In the genomic region with DNA sequence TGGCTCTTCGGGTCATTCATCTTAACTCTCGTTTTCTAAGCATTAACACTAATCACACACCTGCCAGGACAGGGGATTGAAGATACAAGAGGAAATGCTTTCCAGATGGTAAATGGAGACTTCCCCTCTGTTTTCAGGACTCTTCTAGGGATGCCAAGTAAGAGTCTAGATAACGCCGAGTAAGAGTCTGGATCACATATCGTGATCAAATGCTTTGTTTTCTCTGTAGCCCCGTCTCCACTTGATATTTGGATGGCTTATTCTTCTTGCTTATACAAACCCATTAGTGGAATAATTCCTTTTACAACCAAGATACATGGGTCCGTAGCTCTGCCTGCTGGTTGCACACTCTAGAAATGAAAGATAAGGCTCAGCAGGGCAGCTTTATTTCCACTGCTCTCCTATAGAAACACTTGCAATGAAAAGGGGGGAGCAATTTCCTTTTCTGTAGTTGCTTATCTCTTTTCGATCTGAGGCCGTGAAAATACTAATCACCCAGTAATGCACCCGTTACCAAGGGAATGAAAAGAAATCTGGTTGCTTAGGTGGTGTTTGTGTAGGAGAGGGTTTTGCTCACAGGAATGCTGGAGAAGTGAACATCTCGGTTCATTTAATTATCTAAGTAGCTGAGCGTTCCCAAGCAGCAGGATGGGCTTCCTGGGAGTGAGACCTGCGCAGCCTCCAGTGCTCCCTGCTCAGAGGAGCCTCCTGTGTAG, we compare ENCODE assay signal across 11 cellular contexts.
DNase-seq lines count a peak whose midpoint lies in the region; ATAC-seq, FAIRE-seq and TF ChIP-seq lines count a peak whose summit lies in the region.
"Had no signal": no experiment of that assay in that cellular context is flagged by ENCODE, and none has a peak within 500 bp of the region (broad histone marks: within the 10 kb centered on the region; RNA-seq: fewer than 3 reads in every experiment).

No MANE protein-coding gene starts in this region.

- H4K91ac ChIP-seq in H1 (replicated peaks; ENCODE audit: insufficient read length, low read length): no peak overlapping the region

- no peak for TF ChIP-seq EP300 in H1 (IDR thresholded peaks at IDR 0.05; ENCODE audit: borderline replicate concordance in 1 of 2, low read depth in 2 of 2, low read length in 2 of 2)

- peak; percentile 70 for DNase-seq in EH (ENCODE audit: low read depth)
- DNase-seq in NCI-H748 (lab: John Stamatoyannopoulos, UW; ENCODE audit: unreplicated experiment): peak; percentile 77
- no peak for DNase-seq in H1 (ENCODE audit: low read depth in 1 of 2, low spot score in 2 of 2)
- no peak for DNase-seq in omental fat pad (ENCODE audit: low spot score)
- no peak for DNase-seq in activated CD4-positive, alpha-beta T cell treated with anti-CD3 and anti-CD28 coated beads for 1 hour
- DNase-seq in WERI-Rb-1: no peak
- no peak for DNase-seq in AG20443 (ENCODE audit: low spot score)
- DNase-seq in activated gamma-delta T cell treated with Interleukin-2 at 50 U/mL for 16 hours: no peak
- DNase-seq: COR-L47, gastrocnemius medialis had no signal

- no peaks in the 10 kb centered on the region for H3K79me2 ChIP-seq in H1 (ENCODE audit: control insufficient read depth in 1 of 2, insufficient read depth in 2 of 2, low read length in 2 of 2)

- no peaks in the 10 kb centered on the region for H3K23me2 ChIP-seq in H1 (ENCODE audit: low read depth, low read length)

- H3K79me1 ChIP-seq in H1 (ENCODE audit: low read depth, low read length): no peaks in the 10 kb centered on the region

- no peak overlapping the region for H4K8ac ChIP-seq in H1 (ENCODE audit: extremely low read depth, insufficient read depth, low read length)

- no peak overlapping the region for H3K23ac ChIP-seq in H1 (ENCODE audit: insufficient read length)

- H4K5ac ChIP-seq in H1 (ENCODE audit: insufficient read length, low read depth, low read length): no peak overlapping the region

- no peak for TF ChIP-seq RAD21 in H1 (IDR thresholded peaks at IDR 0.05 in 1 of 2, conservative IDR thresholded peaks at IDR 0.05 in 1 of 2; ENCODE audit: low read depth in 2 of 2, low read length in 2 of 2)

- no peak overlapping the region; the same call in 1 of the 2 replicates for H3K18ac ChIP-seq in H1 (ENCODE audit: extremely low read depth, low read length)

- no peak for FAIRE-seq in H1 (lab: Jason Lieb, UNC)

- no peak overlapping the region for H3K56ac ChIP-seq in H1 (replicated peaks; ENCODE audit: insufficient read length, low read depth, low read length)

- H2BK120ac ChIP-seq in H1 (replicated peaks; ENCODE audit: low read depth, low read length): no peak overlapping the region

- H3K9me3 ChIP-seq in H1 (ENCODE audit: insufficient read depth in 2 of 2, low read depth in 1 of 2, low read length in 1 of 2): no peaks in the 10 kb centered on the region
- peaks cover 3% of the 10 kb centered on the region for H3K9me3 ChIP-seq in WERI-Rb-1 (ENCODE audit: severe bottlenecking)
- H3K9me3 ChIP-seq: gastrocnemius medialis, prostate gland had no signal

- POLR2A ChIA-PET in H1 (lab: Charles Lee; ENCODE audit: partially characterized antibody): interaction anchor here (0.6 to 1.5 kb wide), 2 partner anchors 13 to 89 kb away, joined by 3 read pairs; no protein-coding TSS in a partner anchor

- H2BK15ac ChIP-seq in H1 (ENCODE audit: low read length): no peak overlapping the region; the same call in 1 of the 2 replicates

- no peak overlapping the region for H2BK5ac ChIP-seq in H1 (ENCODE audit: low read depth, low read length)

- H2AFZ ChIP-seq in H1 (ENCODE audit: low read length): no peak overlapping the region

- TF ChIP-seq CTCF in H1 (IDR thresholded peaks at IDR 0.05; ENCODE audit: control extremely low read depth in 1 of 3, insufficient read depth in 1 of 3, low read depth in 1 of 3, low read length in 3 of 3) (no peak), omental fat pad (IDR thresholded peaks at IDR 0.05) (no peak), WERI-Rb-1 (IDR thresholded peaks at IDR 0.05; ENCODE audit: low read depth, low read length) (no peak)

- H3K9ac ChIP-seq in H1 (replicated peaks in 1 of 4; ENCODE audit: extremely low read depth in 1 of 4, low read depth in 3 of 4, low read length in 3 of 4): no peak overlapping the region; a peak in 1 of 7 replicates

- H3K4me1 ChIP-seq in H1 (replicated peaks in 1 of 4; ENCODE audit: control insufficient read depth in 3 of 4, insufficient read depth in 4 of 4, low read length in 3 of 4): peaks cover 2 to 8% (median 6%) of the 10 kb centered on the region in 4 experiments; a peak in 5 of 7 replicates
- H3K4me1 ChIP-seq: gastrocnemius medialis, prostate gland had no signal

- 89% methylated on average over 13 of the region's 13 CpGs; no CpG with 5 or more reads in 1 of the 2 experiments for WGBS in H1 (ENCODE audit: extremely low coverage in 1 of 2, insufficient coverage in 1 of 2, insufficient read length in 1 of 2, insufficient replicate concordance in 2 of 2, low coverage in 1 of 2, low lambda C conversion rate in 2 of 2, missing lambda C conversion rate in 1 of 2), 2 experiments

- H3K27ac ChIP-seq in H1 (ENCODE audit: low read depth, low read length) (no peak overlapping the region), WERI-Rb-1 (no peak overlapping the region)
- H3K27ac ChIP-seq: gastrocnemius medialis, prostate gland had no signal

- H3K4me2 ChIP-seq in H1 (ENCODE audit: insufficient read depth in 1 of 2, low read depth in 2 of 2, low read length in 2 of 2): peak overlapping the region in 1 of 2 experiments; percentile 3; a peak in 1 of 4 replicates

- no peak overlapping the region for H3K4ac ChIP-seq in H1 (replicated peaks; ENCODE audit: insufficient read length, low read depth, low read length)

- CTCF ChIA-PET in H1 (lab: Charles Lee; ENCODE audit: partially characterized antibody): interaction anchor here (0.7 kb wide), 1 partner anchor 18 kb away, joined by 3 read pairs; no protein-coding TSS in a partner anchor

- H3K36me3 ChIP-seq in H1 (ENCODE audit: control insufficient read depth in 2 of 4, insufficient read depth in 4 of 4, low read length in 3 of 4) (no peaks in the 10 kb centered on the region; a peak in 2 of 8 replicates), WERI-Rb-1 (no peaks in the 10 kb centered on the region)
- H3K36me3 ChIP-seq: gastrocnemius medialis, prostate gland had no signal

- no peak overlapping the region for H2BK20ac ChIP-seq in H1 (ENCODE audit: low read length)

- no peak overlapping the region for H3K4me3 ChIP-seq in H1 (ENCODE audit: extremely low read depth in 1 of 4, insufficient read depth in 2 of 4, low read depth in 3 of 4, low read length in 4 of 4)
- H3K4me3 ChIP-seq in WERI-Rb-1 (ENCODE audit: low read depth, low read length): no peak overlapping the region
- H3K4me3 ChIP-seq: gastrocnemius medialis, prostate gland had no signal

- H3K27me3 ChIP-seq in H1 (replicated peaks in 1 of 4; ENCODE audit: control insufficient read depth in 3 of 4, extremely low read depth in 1 of 4, insufficient read depth in 3 of 4, low read length in 3 of 4) (no peaks in the 10 kb centered on the region; a peak in 1 of 7 replicates), WERI-Rb-1 (ENCODE audit: insufficient read depth, low read depth, severe bottlenecking) (peaks cover 92% of the 10 kb centered on the region)
- H3K27me3 ChIP-seq: gastrocnemius medialis had no signal

- no peak overlapping the region; the same call in 1 of the 2 replicates for H2BK12ac ChIP-seq in H1 (ENCODE audit: low read depth, low read length)

- no peak overlapping the region for H2AK5ac ChIP-seq in H1 (ENCODE audit: low read depth, low read length)

- ATAC-seq in omental fat pad (ENCODE audit: low FRiP score): peak; percentile 47
- ATAC-seq: gastrocnemius medialis had no signal

- H3K14ac ChIP-seq in H1 (ENCODE audit: insufficient read length): no peak overlapping the region

- no peak for TF ChIP-seq POLR2A in H1 (IDR thresholded peaks at IDR 0.05; ENCODE audit: control extremely low read depth in 1 of 2, low read depth in 2 of 2, low read length in 2 of 2)

- no peaks in the 10 kb centered on the region for H4K20me1 ChIP-seq in H1 (replicated peaks in 1 of 2; ENCODE audit: control insufficient read depth in 1 of 2, insufficient read depth in 2 of 2, low read length in 2 of 2)

TF ChIP-seq in H1, 55 proteins besides CTCF, POLR2A, EP300 and RAD21 (continues in another document):
- peak; percentile 1; the same call in 1 of the 2 replicates for TF ChIP-seq BACH1 (IDR thresholded peaks at IDR 0.05; ENCODE audit: low read length)
- TF ChIP-seq ASH2L (IDR thresholded peaks at IDR 0.05; ENCODE audit: low read length): peak; percentile 19
- TF ChIP-seq RNF2 (IDR thresholded peaks at IDR 0.05; ENCODE audit: borderline replicate concordance, low read depth, low read length, missing control alignments, poor library complexity, severe bottlenecking): no peak
- TF ChIP-seq CBX8 (IDR thresholded peaks at IDR 0.05; ENCODE audit: borderline replicate concordance, low read depth, low read length): no peak
- no peak for TF ChIP-seq SIRT6 (IDR thresholded peaks at IDR 0.05; ENCODE audit: low read length)
- no peak for TF ChIP-seq SRF (IDR thresholded peaks at IDR 0.05; ENCODE audit: low read depth, low read length)
- TF ChIP-seq SP2 (IDR thresholded peaks at IDR 0.05; ENCODE audit: low read length): no peak
- no peak for TF ChIP-seq MAFK (IDR thresholded peaks at IDR 0.05; ENCODE audit: low read depth, low read length)
- TF ChIP-seq, protein P1, sequence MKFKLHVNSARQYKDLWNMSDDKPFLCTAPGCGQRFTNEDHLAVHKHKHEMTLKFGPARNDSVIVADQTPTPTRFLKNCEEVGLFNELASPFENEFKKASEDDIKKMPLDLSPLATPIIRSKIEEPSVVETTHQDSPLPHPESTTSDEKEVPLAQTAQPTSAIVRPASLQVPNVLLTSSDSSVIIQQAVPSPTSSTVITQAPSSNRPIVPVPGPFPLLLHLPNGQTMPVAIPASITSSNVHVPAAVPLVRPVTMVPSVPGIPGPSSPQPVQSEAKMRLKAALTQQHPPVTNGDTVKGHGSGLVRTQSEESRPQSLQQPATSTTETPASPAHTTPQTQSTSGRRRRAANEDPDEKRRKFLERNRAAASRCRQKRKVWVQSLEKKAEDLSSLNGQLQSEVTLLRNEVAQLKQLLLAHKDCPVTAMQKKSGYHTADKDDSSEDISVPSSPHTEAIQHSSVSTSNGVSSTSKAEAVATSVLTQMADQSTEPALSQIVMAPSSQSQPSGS (IDR thresholded peaks at IDR 0.05; ENCODE audit: low read length): no peak
- no peak for TF ChIP-seq PHF8 (conservative IDR thresholded peaks at IDR 0.05; ENCODE audit: low read depth, low read length)
- no peak for TF ChIP-seq KDM5A (IDR thresholded peaks at IDR 0.05; ENCODE audit: low read length)
- no peak for TF ChIP-seq SP1 (IDR thresholded peaks at IDR 0.05; ENCODE audit: low read depth, low read length)
- TF ChIP-seq CREB1 (IDR thresholded peaks at IDR 0.05): no peak
- no peak for TF ChIP-seq SIX5 (IDR thresholded peaks at IDR 0.05; ENCODE audit: low read depth, low read length)
- no peak for TF ChIP-seq NRF1 (IDR thresholded peaks at IDR 0.05; ENCODE audit: low read depth, low read length)
- TF ChIP-seq, protein P2, sequence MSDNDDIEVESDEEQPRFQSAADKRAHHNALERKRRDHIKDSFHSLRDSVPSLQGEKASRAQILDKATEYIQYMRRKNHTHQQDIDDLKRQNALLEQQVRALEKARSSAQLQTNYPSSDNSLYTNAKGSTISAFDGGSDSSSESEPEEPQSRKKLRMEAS (IDR thresholded peaks at IDR 0.05): no peak

Comparison
In these comparisons a context has a peak if more than half of its experiments do, and no peak if none do; other contexts are left out.
1. DNase-seq: peak in EH (single experiment) and NCI-H748 (single experiment); none in H1 (0 of 2), omental fat pad (single experiment), activated CD4-positive, alpha-beta T cell treated with anti-CD3 and anti-CD28 coated beads for 1 hour (single experiment), WERI-Rb-1 (single experiment), AG20443 (single experiment) and activated gamma-delta T cell treated with Interleukin-2 at 50 U/mL for 16 hours (single experiment).